33 cellular contexts compared by ENCODE assay signal in the genomic region with DNA sequence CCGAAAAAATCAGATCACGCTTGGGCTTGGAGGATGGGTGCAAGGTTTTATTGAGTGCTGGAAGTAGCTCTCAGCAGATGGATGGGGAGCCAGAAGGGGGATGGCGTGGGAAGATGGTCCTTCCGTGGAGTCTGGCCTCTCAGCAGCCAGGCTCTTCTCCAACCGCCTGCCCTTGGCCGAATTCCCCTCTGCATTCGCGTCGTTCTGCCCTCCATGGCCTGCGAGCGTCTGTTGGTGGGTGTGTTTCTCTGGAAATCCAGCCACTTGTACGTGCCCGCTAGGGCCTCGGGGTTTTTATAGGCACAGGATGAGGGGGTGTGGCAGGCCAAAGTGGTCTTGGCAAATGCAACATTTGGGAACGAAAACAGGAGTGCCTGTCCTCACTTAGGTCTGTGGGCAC.
"Had no signal": no experiment of that assay in that cellular context is flagged by ENCODE, and none has a peak within 500 bp of the region (broad histone marks: within the 10 kb centered on the region; RNA-seq: fewer than 3 reads in every experiment).

No MANE protein-coding gene starts in this region.

- H3K4me3 ChIP-seq: MG63 had no signal

- H3K36me3 ChIP-seq: MG63 had no signal

- H3K27me3 ChIP-seq: MG63 had no signal

- H3K9me3 ChIP-seq: MG63 had no signal

- DNase-seq: Karpas-422, Kasumi-1, MG63, MM.1S, MV-4-11, NCI-H1048, NCI-H1092, NCI-H1092 treated with DMSO at 0.1 percent for 48 hours, NCI-H1105, NCI-H1105 treated with DMSO at 0.1 percent for 48 hours, NCI-H1417 treated with DMSO at 0.1 percent for 48 hours, NCI-H1436, NCI-H1436 treated with DMSO at 0.1 percent for 48 hours, NCI-H146, NCI-H1694, NCI-H1694 treated with DMSO at 0.1 percent for 48 hours, NCI-H187, NCI-H187 treated with DMSO at 0.1 percent for 48 hours, NCI-H1930, NCI-H2029, NCI-H2029 treated with DMSO at 0.1 percent for 48 hours, NCI-H2081, NCI-H2081 treated with DMSO at 0.1 percent for 48 hours, NCI-H2107, NCI-H2171, NCI-H2171 treated with DMSO at 0.1 percent for 48 hours, NCI-H2227 treated with DMSO at 0.1 percent for 48 hours, NCI-H226, NCI-H345, NCI-H510A, NCI-H510A treated with DMSO at 0.1 percent for 48 hours, NCI-H524, NCI-H524 treated with DMSO at 0.1 percent for 48 hours had no signal
